In the genomic region with DNA sequence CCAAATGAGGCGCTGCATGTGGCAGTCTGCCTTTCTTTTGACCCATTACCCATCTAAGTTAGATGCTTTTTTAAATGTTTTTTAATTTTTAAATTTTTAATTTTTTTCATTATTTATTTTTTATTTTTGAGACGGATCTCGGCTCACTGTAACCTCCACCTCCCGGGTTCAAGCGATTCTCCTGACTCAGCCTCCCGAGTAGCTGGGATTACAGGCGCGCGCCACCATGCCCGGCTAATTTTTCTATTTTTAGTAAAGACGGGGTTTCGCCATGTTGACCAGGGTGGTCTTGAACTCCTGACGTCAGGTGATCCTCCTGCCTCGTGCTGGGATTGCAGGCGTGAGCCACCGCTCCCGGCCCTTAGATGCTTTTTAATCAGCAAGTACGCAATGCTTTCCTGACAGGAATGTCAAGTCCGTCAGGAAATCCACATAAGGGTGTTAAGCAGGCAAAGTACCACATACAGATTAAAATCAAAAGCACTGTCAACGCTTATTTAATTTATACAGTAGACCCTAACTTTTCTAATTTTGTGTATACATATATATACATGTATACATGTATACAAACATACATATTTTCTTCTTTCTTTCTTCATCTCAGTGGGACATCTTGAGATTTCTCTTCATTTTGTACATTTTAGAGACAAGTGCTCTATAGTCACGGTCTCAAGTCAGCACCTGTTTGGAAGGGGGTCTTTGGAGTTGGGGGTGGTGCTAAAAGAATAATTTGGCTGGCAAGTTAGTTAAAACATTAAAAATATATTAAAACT, we compare ENCODE assay signal across 8 cellular contexts. TPM values are rescaled to one million over a fixed set of nuclear protein-coding genes. Genes with fewer than 3 reads are reported as not detected.
DNase-seq lines count a peak whose midpoint lies in the region; ATAC-seq and TF ChIP-seq lines count a peak whose summit lies in the region.

No MANE protein-coding gene starts in this region.

- no peak overlapping the region for H3K4me3 ChIP-seq in mucosa of descending colon

- CTCF ChIA-PET in WTC11 (lab: Charles Lee): interaction anchor here (0.6 to 2.4 kb wide), 25 partner anchors 10 to 488 kb away, joined by 3 to 10 read pairs (median 3); a partner anchor contains a TSS

- peaks cover 5% of the 10 kb centered on the region for H3K27me3 Mint-ChIP-seq in WTC11 (ENCODE audit: low read depth)

- H3K27ac ChIP-seq in substantia nigra (ENCODE audit: low read depth, low read length, poor library complexity, severe bottlenecking): peak overlapping the region; percentile 53

- DNase-seq in G401 (ENCODE audit: low spot score) (peak; percentile 80), NCI-H2029 treated with DMSO at 0.1 percent for 48 hours (lab: John Stamatoyannopoulos, UW) (peak; percentile 17), WTC11 (ENCODE audit: low spot score) (peak; percentile 42), mucosa of descending colon (peak in 2 of 3 donors; percentile 42 to 56), substantia nigra (lab: John Stamatoyannopoulos, UW) (peak in 16 of 49 donors; percentile 2 to 72 (median 26))
- peak; percentile 11 for DNase-seq in effector CD4-positive, alpha-beta T cell

- POLR2A ChIA-PET in WTC11 (lab: Charles Lee): interaction anchor here (0.6 kb wide), 1 partner anchor 72 kb away, joined by 6 read pairs; no protein-coding TSS in a partner anchor

- ATAC-seq in WTC11 (no peak), mucosa of descending colon (no peak), HG02852 (IDR thresholded peaks at IDR 0.05; ENCODE audit: unreplicated experiment) (no peak), GM21717 (IDR thresholded peaks at IDR 0.05; ENCODE audit: unreplicated experiment) (no peak)

- no peaks in the 10 kb centered on the region for H3K9me3 ChIP-seq in mucosa of descending colon

- H3K36me3 Mint-ChIP-seq in WTC11: peaks cover 8% of the 10 kb centered on the region

- H3K9me3 Mint-ChIP-seq in WTC11: no peaks in the 10 kb centered on the region

- TF ChIP-seq CTCF in WTC11 (IDR thresholded peaks at IDR 0.05) (no peak), mucosa of descending colon (IDR thresholded peaks at IDR 0.05) (no peak)

- H3K4me1 ChIP-seq in mucosa of descending colon (ENCODE audit: low read depth): peaks cover 4% of the 10 kb centered on the region

- peak overlapping the region; percentile 89 for H3K4me3 Mint-ChIP-seq in WTC11

- H3K4me1 Mint-ChIP-seq in WTC11: peaks cover 15% of the 10 kb centered on the region

- in situ Hi-C loops in G401 (cut with HindIII; ENCODE audit: low sequenced_read_pairs): no loop called here

- peak overlapping the region; percentile 35; the same call in 1 of the 2 replicates for H3K27ac Mint-ChIP-seq in WTC11

- H3K36me3 ChIP-seq in mucosa of descending colon (ENCODE audit: low read depth): peaks cover 4% of the 10 kb centered on the region

- intact Hi-C loops in mucosa of descending colon (cut with DNase I, micrococcal nuclease): no loop called here

TF ChIP-seq in WTC11, 78 proteins besides CTCF, POLR2A, EP300 and RAD21 (continues in another document):
- no peak for TF ChIP-seq FOXK1 (CRISPR knock-in tag; IDR thresholded peaks at IDR 0.05)
- TF ChIP-seq, protein P1, sequence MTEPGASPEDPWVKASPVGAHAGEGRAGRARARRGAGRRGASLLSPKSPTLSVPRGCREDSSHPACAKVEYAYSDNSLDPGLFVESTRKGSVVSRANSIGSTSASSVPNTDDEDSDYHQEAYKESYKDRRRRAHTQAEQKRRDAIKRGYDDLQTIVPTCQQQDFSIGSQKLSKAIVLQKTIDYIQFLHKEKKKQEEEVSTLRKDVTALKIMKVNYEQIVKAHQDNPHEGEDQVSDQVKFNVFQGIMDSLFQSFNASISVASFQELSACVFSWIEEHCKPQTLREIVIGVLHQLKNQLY (CRISPR knock-in tag; IDR thresholded peaks at IDR 0.05): no peak
- TF ChIP-seq, protein P2, sequence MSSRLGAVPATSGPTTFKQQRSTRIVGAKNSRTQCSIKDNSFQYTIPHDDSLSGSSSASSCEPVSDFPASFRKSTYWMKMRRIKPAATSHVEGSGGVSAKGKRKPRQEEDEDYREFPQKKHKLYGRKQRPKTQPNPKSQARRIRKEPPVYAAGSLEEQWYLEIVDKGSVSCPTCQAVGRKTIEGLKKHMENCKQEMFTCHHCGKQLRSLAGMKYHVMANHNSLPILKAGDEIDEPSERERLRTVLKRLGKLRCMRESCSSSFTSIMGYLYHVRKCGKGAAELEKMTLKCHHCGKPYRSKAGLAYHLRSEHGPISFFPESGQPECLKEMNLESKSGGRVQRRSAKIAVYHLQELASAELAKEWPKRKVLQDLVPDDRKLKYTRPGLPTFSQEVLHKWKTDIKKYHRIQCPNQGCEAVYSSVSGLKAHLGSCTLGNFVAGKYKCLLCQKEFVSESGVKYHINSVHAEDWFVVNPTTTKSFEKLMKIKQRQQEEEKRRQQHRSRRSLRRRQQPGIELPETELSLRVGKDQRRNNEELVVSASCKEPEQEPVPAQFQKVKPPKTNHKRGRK (CRISPR knock-in tag; IDR thresholded peaks at IDR 0.05; ENCODE audit: borderline replicate concordance): no peak
- TF ChIP-seq FOXP1 (CRISPR knock-in tag; IDR thresholded peaks at IDR 0.05; ENCODE audit: borderline replicate concordance): no peak
- TF ChIP-seq, protein P3, sequence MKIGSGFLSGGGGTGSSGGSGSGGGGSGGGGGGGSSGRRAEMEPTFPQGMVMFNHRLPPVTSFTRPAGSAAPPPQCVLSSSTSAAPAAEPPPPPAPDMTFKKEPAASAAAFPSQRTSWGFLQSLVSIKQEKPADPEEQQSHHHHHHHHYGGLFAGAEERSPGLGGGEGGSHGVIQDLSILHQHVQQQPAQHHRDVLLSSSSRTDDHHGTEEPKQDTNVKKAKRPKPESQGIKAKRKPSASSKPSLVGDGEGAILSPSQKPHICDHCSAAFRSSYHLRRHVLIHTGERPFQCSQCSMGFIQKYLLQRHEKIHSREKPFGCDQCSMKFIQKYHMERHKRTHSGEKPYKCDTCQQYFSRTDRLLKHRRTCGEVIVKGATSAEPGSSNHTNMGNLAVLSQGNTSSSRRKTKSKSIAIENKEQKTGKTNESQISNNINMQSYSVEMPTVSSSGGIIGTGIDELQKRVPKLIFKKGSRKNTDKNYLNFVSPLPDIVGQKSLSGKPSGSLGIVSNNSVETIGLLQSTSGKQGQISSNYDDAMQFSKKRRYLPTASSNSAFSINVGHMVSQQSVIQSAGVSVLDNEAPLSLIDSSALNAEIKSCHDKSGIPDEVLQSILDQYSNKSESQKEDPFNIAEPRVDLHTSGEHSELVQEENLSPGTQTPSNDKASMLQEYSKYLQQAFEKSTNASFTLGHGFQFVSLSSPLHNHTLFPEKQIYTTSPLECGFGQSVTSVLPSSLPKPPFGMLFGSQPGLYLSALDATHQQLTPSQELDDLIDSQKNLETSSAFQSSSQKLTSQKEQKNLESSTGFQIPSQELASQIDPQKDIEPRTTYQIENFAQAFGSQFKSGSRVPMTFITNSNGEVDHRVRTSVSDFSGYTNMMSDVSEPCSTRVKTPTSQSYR (CRISPR knock-in tag; IDR thresholded peaks at IDR 0.05): no peak
- TF ChIP-seq NFYB (CRISPR knock-in tag; conservative IDR thresholded peaks at IDR 0.05; ENCODE audit: low read depth): no peak
- TF ChIP-seq, protein P4, sequence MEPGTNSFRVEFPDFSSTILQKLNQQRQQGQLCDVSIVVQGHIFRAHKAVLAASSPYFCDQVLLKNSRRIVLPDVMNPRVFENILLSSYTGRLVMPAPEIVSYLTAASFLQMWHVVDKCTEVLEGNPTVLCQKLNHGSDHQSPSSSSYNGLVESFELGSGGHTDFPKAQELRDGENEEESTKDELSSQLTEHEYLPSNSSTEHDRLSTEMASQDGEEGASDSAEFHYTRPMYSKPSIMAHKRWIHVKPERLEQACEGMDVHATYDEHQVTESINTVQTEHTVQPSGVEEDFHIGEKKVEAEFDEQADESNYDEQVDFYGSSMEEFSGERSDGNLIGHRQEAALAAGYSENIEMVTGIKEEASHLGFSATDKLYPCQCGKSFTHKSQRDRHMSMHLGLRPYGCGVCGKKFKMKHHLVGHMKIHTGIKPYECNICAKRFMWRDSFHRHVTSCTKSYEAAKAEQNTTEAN (CRISPR knock-in tag; IDR thresholded peaks at IDR 0.05): no peak
- TF ChIP-seq, protein P5, sequence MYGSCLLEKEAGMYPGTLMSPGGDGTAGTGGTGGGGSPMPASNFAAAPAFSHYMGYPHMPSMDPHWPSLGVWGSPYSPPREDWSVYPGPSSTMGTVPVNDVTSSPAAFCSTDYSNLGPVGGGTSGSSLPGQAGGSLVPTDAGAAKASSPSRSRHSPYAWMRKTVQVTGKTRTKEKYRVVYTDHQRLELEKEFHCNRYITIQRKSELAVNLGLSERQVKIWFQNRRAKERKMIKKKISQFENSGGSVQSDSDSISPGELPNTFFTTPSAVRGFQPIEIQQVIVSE (CRISPR knock-in tag; IDR thresholded peaks at IDR 0.05; ENCODE audit: borderline replicate concordance): peak; percentile 79; the same call in 1 of the 2 replicates

RNA-seq across cellular contexts. Expression of a gene that starts 1.0 kb away (rescaled TPM):
- total RNA-seq in G401 (2014; rRNA removed; shearing (Covaris generic)): 37.7 and 42.0 TPM in 2 replicates
- total RNA-seq in WTC11 (2021) (12.6 to 24.6 TPM (median 23.1 TPM) in 3 replicates), mucosa of descending colon (10 to 100 TPM in 2 of 3 donors, 1 to 10 TPM in 1; 8.3 to 15.5 (median 14.7) TPM)
